Comparison of ENCODE assay signal across 1 cellular context in genomic region chr3:119588112-119588511, GRCh38.
A peak's percentile ranks its signal among the peaks of the same experiment; 100 is the strongest.
TF ChIP-seq lines count a peak whose summit lies in the region.

No MANE protein-coding gene starts in this region.

TF ChIP-seq in GM12878, 131 proteins besides CTCF, POLR2A, EP300 and RAD21 (continued from another document and continues in another):
- TF ChIP-seq NKRF (conservative IDR thresholded peaks at IDR 0.05) (no peak), USF1 (IDR thresholded peaks at IDR 0.05; ENCODE audit: borderline replicate concordance, extremely low read length, insufficient read depth, low read depth, low read length) (no peak), STAT3 (IDR thresholded peaks at IDR 0.05; ENCODE audit: low read depth, low read length) (no peak), IRF4 (IDR thresholded peaks at IDR 0.05; ENCODE audit: low read depth, low read length) (peak; percentile 82; the same call in 1 of the 2 replicates), YBX1 (IDR thresholded peaks at IDR 0.05) (no peak), NRF1 (conservative IDR thresholded peaks at IDR 0.05; ENCODE audit: low read depth, low read length) (no peak), SREBF1 (IDR thresholded peaks at IDR 0.05; ENCODE audit: low read length) (no peak), EZH2 (IDR thresholded peaks at IDR 0.05; ENCODE audit: borderline replicate concordance, control insufficient read depth, low read depth, low read length) (no peak), ZBTB33 (IDR thresholded peaks at IDR 0.05) (no peak), CBX3 (IDR thresholded peaks at IDR 0.05; ENCODE audit: borderline replicate concordance, low read depth) (no peak), BCL11A (IDR thresholded peaks at IDR 0.05; ENCODE audit: low read depth, low read length) (0 out of 2 replicates have a peak, but pooled peaks have one; percentile 69), CBX5 (IDR thresholded peaks at IDR 0.05; ENCODE audit: low read depth) (no peak), WRNIP1 (IDR thresholded peaks at IDR 0.05; ENCODE audit: borderline replicate concordance, low read depth, low read length) (no peak), IKZF1 (conservative IDR thresholded peaks at IDR 0.05) (peak; percentile 96), SREBF2 (IDR thresholded peaks at IDR 0.05; ENCODE audit: low read length) (no peak), ETV6 (conservative IDR thresholded peaks at IDR 0.05 in 1 of 2, IDR thresholded peaks at IDR 0.05 in 1 of 2; ENCODE audit: borderline replicate concordance in 1 of 2, low read depth in 1 of 2) (peak in 1 of 2 experiments; percentile 52; a peak in 1 of 4 replicates), PKNOX1 (IDR thresholded peaks at IDR 0.05) (no peak), MYC (IDR thresholded peaks at IDR 0.05; ENCODE audit: insufficient read depth, insufficient read length, insufficient replicate concordance, low read length, severe bottlenecking) (no peak), YY1 (IDR thresholded peaks at IDR 0.05; ENCODE audit: low read depth, low read length) (no peak), ZNF687 (IDR thresholded peaks at IDR 0.05) (no peak), NR2C1 (IDR thresholded peaks at IDR 0.05) (no peak), FOXK2 (IDR thresholded peaks at IDR 0.05) (no peak), CREM (IDR thresholded peaks at IDR 0.05; ENCODE audit: low read depth) (no peak), JUND (IDR thresholded peaks at IDR 0.05; ENCODE audit: low read depth, low read length) (no peak), BCL3 (IDR thresholded peaks at IDR 0.05; ENCODE audit: borderline replicate concordance, insufficient read depth, low read depth, low read length, poor library complexity, severe bottlenecking) (no peak), ATF7 (IDR thresholded peaks at IDR 0.05; ENCODE audit: low read depth) (peak; percentile 68), NR2C2 (IDR thresholded peaks at IDR 0.05; ENCODE audit: borderline replicate concordance, control insufficient read depth, insufficient read length, low read depth) (no peak), NFYA (IDR thresholded peaks at IDR 0.05; ENCODE audit: borderline replicate concordance, low read depth, low read length) (no peak), IRF5 (IDR thresholded peaks at IDR 0.05; ENCODE audit: borderline replicate concordance) (no peak), CEBPZ (IDR thresholded peaks at IDR 0.05; ENCODE audit: low read depth, low read length) (no peak), PAX5 (IDR thresholded peaks at IDR 0.05; ENCODE audit: borderline replicate concordance, low read depth, low read length) (no peak), HDAC6 (IDR thresholded peaks at IDR 0.05; ENCODE audit: unreplicated experiment) (no peak), REST (IDR thresholded peaks at IDR 0.05; ENCODE audit: low read depth, low read length) (no peak), E2F4 (IDR thresholded peaks at IDR 0.05; ENCODE audit: low read depth, low read length) (no peak), ASH2L (IDR thresholded peaks at IDR 0.05; ENCODE audit: borderline replicate concordance, low read depth) (no peak), IKZF2 (IDR thresholded peaks at IDR 0.05) (peak; percentile 93 to 95)
